ENCODE assay signal across 24 cellular contexts in genomic region chr17:69818467-69818866, GRCh38.
"Had no signal": no experiment of that assay in that cellular context is flagged by ENCODE, and none has a peak within 500 bp of the region (broad histone marks: within the 10 kb centered on the region; RNA-seq: fewer than 3 reads in every experiment).

No MANE protein-coding gene starts in this region.

- H3K36me3 ChIP-seq: gastrocnemius medialis, heart right ventricle, left lung, lower lobe of right lung, right lobe of liver, spleen, tibial nerve, upper lobe of right lung, vagina had no signal

- H3K27me3 ChIP-seq: gastrocnemius medialis, heart right ventricle, left lung, right lobe of liver, spleen, testis, tibial nerve, upper lobe of right lung, vagina had no signal

- H3K27me3 Mint-ChIP-seq: stimulated activated memory B cell treated with anti-CD40 and anti-IgM and Interleukin-4, amounts not matched to agents 10 μg/mL and 1 μg/mL and 100 μg/mL, for 72 hours; stimulated activated naive CD8-positive, alpha-beta T cell treated with anti-CD3 and anti-CD28 coated beads, Interleukin-15, Interleukin-2, amounts not matched to agents 100 ng/mL and 50 ng/mL, for 24 hours had no signal

- FAIRE-seq: endometrium, keratinocyte had no signal

- ATAC-seq: esophagus mucosa; gastrocnemius medialis; heart right ventricle; left lung; lower lobe of right lung; naive thymus-derived CD4-positive, alpha-beta T cell; psoas muscle; right lobe of liver; stimulated activated memory B cell treated with anti-CD40 and anti-IgM and Interleukin-4, amounts not matched to agents 10 μg/mL and 1 μg/mL and 100 μg/mL, for 72 hours; upper lobe of right lung had no signal

- H3K36me3 Mint-ChIP-seq: naive thymus-derived CD4-positive, alpha-beta T cell; stimulated activated memory B cell treated with anti-CD40 and anti-IgM and Interleukin-4, amounts not matched to agents 10 μg/mL and 1 μg/mL and 100 μg/mL, for 72 hours had no signal

- H3K27ac Mint-ChIP-seq: naive thymus-derived CD4-positive, alpha-beta T cell; nephron progenitor cell; stimulated activated memory B cell treated with anti-CD40 and anti-IgM and Interleukin-4, amounts not matched to agents 10 μg/mL and 1 μg/mL and 100 μg/mL, for 72 hours; stimulated activated naive CD8-positive, alpha-beta T cell treated with anti-CD3 and anti-CD28 coated beads, Interleukin-15, Interleukin-2, amounts not matched to agents 100 ng/mL and 50 ng/mL, for 24 hours had no signal

- H3K4me3 ChIP-seq: gastrocnemius medialis, heart right ventricle, left lung, lower lobe of right lung, psoas muscle, right lobe of liver, spleen, testis, tibial nerve, upper lobe of right lung, vagina had no signal

- H3K4me1 Mint-ChIP-seq: naive thymus-derived CD4-positive, alpha-beta T cell; nephron progenitor cell; stimulated activated memory B cell treated with anti-CD40 and anti-IgM and Interleukin-4, amounts not matched to agents 10 μg/mL and 1 μg/mL and 100 μg/mL, for 72 hours had no signal

- H3K9me3 ChIP-seq: gastrocnemius medialis, heart right ventricle, lower lobe of right lung, psoas muscle, right lobe of liver, testis, tibial nerve, upper lobe of right lung, vagina had no signal

- H3K4me3 Mint-ChIP-seq: naive thymus-derived CD4-positive, alpha-beta T cell; nephron progenitor cell; stimulated activated memory B cell treated with anti-CD40 and anti-IgM and Interleukin-4, amounts not matched to agents 10 μg/mL and 1 μg/mL and 100 μg/mL, for 72 hours; stimulated activated naive CD8-positive, alpha-beta T cell treated with anti-CD3 and anti-CD28 coated beads, Interleukin-15, Interleukin-2, amounts not matched to agents 100 ng/mL and 50 ng/mL, for 24 hours had no signal

- DNase-seq: effector memory CD4-positive, alpha-beta T cell; gastrocnemius medialis; heart right ventricle; left lung; lower lobe of right lung; mesenchymal stem cell; naive thymus-derived CD4-positive, alpha-beta T cell; nephron progenitor cell; psoas muscle; retina; right lobe of liver; spleen; stimulated activated CD4-positive, alpha-beta T cell treated with anti-CD3 and anti-CD28 coated beads, Interleukin-15, amount 100 ng/mL, for 24 hours; stimulated activated CD4-positive, alpha-beta T cell treated with anti-CD3 and anti-CD28 coated beads, Interleukin-1b, Interleukin-23, amount 100 ng/mL, for 48 hours; stimulated activated CD4-positive, alpha-beta T cell treated with anti-CD3 and anti-CD28 coated beads, Interleukin-4, amount 100 ng/mL, for 24 hours; testis; upper lobe of right lung had no signal

- H3K9me3 Mint-ChIP-seq: nephron progenitor cell; stimulated activated memory B cell treated with anti-CD40 and anti-IgM and Interleukin-4, amounts not matched to agents 10 μg/mL and 1 μg/mL and 100 μg/mL, for 72 hours had no signal

- H3K27ac ChIP-seq: gastrocnemius medialis, heart right ventricle, left lung, lower lobe of right lung, psoas muscle, right lobe of liver, spleen, testis, tibial nerve, upper lobe of right lung, vagina had no signal

- H3K4me1 ChIP-seq: gastrocnemius medialis, left lung, lower lobe of right lung, psoas muscle, right lobe of liver, spleen, testis, upper lobe of right lung, vagina had no signal
